1 cellular context compared by ENCODE assay signal in the genomic region with DNA sequence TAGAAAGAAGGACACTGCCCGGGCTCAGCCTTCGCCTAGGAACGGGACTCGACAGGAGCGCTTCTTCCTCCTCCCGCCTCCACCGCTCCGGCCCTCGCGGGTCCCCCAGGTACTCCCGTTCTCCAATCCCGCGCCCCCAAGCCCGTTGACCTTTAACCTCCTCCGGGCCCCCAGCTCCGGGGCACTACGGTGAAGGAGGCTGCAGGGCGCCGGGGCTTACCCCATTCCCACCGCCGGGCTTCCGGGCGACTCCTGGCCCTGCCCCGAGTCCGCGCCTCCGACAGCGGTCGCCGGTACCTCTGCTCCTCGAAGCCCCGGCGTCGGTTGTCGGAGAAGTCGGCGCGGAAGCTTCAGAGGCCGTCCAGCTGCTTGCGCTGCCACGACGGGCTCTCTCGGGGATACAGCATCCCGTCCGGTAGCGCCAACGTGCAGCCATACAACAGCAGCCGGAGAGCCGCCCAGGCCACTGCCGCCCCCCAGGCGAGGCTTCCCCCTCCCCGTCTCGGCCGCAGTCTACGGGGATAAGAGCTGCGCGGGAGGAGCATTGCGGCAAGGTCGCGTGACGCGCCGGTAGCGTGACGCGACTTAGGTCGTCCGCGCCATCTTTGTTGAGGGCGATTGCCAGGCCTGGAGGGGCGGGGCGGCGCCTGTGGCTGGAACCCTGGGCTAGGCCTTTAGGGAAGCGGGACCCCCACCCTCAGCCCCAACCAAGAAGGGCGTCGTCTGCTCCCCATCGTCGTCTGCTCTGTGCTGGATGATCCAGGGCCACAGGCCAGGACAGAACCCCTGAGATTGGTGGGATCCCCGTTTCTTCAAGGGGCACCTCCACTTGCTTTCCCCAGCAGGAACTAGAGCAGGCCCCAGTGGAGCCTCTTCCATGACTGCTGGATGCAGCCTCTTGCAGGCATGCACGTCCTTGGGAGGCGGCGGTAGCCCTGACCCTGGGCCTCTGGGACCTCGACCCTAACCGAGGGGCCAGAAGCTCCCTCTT.
TF ChIP-seq lines count a peak whose summit lies in the region.

No MANE protein-coding gene starts in this region.

TF ChIP-seq in GM12878, 131 proteins besides CTCF, POLR2A, EP300 and RAD21 (continued from another document and continues in another):
- TF ChIP-seq, protein P1, sequence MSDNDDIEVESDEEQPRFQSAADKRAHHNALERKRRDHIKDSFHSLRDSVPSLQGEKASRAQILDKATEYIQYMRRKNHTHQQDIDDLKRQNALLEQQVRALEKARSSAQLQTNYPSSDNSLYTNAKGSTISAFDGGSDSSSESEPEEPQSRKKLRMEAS (IDR thresholded peaks at IDR 0.05; ENCODE audit: low read depth, low read length), result peak; percentile 14; the same call in 1 of the 2 replicates
- TF ChIP-seq SMAD1 (IDR thresholded peaks at IDR 0.05; ENCODE audit: low read depth, partially characterized antibody), result no peak
- TF ChIP-seq JUND (IDR thresholded peaks at IDR 0.05; ENCODE audit: low read depth, low read length), result no peak
- TF ChIP-seq NFIC (IDR thresholded peaks at IDR 0.05; ENCODE audit: low read depth, low read length), result no peak
- TF ChIP-seq, protein P2, sequence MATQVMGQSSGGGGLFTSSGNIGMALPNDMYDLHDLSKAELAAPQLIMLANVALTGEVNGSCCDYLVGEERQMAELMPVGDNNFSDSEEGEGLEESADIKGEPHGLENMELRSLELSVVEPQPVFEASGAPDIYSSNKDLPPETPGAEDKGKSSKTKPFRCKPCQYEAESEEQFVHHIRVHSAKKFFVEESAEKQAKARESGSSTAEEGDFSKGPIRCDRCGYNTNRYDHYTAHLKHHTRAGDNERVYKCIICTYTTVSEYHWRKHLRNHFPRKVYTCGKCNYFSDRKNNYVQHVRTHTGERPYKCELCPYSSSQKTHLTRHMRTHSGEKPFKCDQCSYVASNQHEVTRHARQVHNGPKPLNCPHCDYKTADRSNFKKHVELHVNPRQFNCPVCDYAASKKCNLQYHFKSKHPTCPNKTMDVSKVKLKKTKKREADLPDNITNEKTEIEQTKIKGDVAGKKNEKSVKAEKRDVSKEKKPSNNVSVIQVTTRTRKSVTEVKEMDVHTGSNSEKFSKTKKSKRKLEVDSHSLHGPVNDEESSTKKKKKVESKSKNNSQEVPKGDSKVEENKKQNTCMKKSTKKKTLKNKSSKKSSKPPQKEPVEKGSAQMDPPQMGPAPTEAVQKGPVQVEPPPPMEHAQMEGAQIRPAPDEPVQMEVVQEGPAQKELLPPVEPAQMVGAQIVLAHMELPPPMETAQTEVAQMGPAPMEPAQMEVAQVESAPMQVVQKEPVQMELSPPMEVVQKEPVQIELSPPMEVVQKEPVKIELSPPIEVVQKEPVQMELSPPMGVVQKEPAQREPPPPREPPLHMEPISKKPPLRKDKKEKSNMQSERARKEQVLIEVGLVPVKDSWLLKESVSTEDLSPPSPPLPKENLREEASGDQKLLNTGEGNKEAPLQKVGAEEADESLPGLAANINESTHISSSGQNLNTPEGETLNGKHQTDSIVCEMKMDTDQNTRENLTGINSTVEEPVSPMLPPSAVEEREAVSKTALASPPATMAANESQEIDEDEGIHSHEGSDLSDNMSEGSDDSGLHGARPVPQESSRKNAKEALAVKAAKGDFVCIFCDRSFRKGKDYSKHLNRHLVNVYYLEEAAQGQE (IDR thresholded peaks at IDR 0.05; ENCODE audit: low read depth, low read length), result no peak
- TF ChIP-seq, protein P3, sequence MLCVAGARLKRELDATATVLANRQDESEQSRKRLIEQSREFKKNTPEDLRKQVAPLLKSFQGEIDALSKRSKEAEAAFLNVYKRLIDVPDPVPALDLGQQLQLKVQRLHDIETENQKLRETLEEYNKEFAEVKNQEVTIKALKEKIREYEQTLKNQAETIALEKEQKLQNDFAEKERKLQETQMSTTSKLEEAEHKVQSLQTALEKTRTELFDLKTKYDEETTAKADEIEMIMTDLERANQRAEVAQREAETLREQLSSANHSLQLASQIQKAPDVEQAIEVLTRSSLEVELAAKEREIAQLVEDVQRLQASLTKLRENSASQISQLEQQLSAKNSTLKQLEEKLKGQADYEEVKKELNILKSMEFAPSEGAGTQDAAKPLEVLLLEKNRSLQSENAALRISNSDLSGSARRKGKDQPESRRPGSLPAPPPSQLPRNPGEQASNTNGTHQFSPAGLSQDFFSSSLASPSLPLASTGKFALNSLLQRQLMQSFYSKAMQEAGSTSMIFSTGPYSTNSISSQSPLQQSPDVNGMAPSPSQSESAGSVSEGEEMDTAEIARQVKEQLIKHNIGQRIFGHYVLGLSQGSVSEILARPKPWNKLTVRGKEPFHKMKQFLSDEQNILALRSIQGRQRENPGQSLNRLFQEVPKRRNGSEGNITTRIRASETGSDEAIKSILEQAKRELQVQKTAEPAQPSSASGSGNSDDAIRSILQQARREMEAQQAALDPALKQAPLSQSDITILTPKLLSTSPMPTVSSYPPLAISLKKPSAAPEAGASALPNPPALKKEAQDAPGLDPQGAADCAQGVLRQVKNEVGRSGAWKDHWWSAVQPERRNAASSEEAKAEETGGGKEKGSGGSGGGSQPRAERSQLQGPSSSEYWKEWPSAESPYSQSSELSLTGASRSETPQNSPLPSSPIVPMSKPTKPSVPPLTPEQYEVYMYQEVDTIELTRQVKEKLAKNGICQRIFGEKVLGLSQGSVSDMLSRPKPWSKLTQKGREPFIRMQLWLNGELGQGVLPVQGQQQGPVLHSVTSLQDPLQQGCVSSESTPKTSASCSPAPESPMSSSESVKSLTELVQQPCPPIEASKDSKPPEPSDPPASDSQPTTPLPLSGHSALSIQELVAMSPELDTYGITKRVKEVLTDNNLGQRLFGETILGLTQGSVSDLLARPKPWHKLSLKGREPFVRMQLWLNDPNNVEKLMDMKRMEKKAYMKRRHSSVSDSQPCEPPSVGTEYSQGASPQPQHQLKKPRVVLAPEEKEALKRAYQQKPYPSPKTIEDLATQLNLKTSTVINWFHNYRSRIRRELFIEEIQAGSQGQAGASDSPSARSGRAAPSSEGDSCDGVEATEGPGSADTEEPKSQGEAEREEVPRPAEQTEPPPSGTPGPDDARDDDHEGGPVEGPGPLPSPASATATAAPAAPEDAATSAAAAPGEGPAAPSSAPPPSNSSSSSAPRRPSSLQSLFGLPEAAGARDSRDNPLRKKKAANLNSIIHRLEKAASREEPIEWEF (IDR thresholded peaks at IDR 0.05; ENCODE audit: insufficient replicate concordance, low read depth, low read length), result no peak
- no peak for TF ChIP-seq TCF7 (IDR thresholded peaks at IDR 0.05; ENCODE audit: borderline replicate concordance)
- TF ChIP-seq ATF7 (IDR thresholded peaks at IDR 0.05; ENCODE audit: low read depth), result no peak; the same call in 1 of the 2 replicates
- no peak for TF ChIP-seq EZH2 (IDR thresholded peaks at IDR 0.05; ENCODE audit: borderline replicate concordance, control insufficient read depth, low read depth, low read length)
- TF ChIP-seq NRF1 (conservative IDR thresholded peaks at IDR 0.05; ENCODE audit: low read depth, low read length), result peak; percentile 48
- TF ChIP-seq SMARCA5 (IDR thresholded peaks at IDR 0.05), result peak; percentile 77; the same call in 1 of the 2 replicates
- no peak for TF ChIP-seq CBX3 (IDR thresholded peaks at IDR 0.05; ENCODE audit: borderline replicate concordance, low read depth)
- no peak for TF ChIP-seq FOXK2 (IDR thresholded peaks at IDR 0.05)
- peak; percentile 85; the same call in 2 of the 3 replicates for TF ChIP-seq POU2F2 (IDR thresholded peaks at IDR 0.05; ENCODE audit: borderline replicate concordance, low read depth, low read length)
- no peak for TF ChIP-seq SREBF2 (IDR thresholded peaks at IDR 0.05; ENCODE audit: low read length)
- no peak; the same call in 1 of the 2 replicates for TF ChIP-seq PML (IDR thresholded peaks at IDR 0.05; ENCODE audit: low read length)
- peak; percentile 67 for TF ChIP-seq IRF4 (IDR thresholded peaks at IDR 0.05; ENCODE audit: low read depth, low read length)
- TF ChIP-seq CHD4 (IDR thresholded peaks at IDR 0.05), result no peak
- peak; percentile 88 for TF ChIP-seq SIX5 (IDR thresholded peaks at IDR 0.05; ENCODE audit: low read depth, low read length, severe bottlenecking)
- TF ChIP-seq SUZ12 (IDR thresholded peaks at IDR 0.05; ENCODE audit: unreplicated experiment), result no peak
- peak; percentile 99 for TF ChIP-seq BHLHE40 (IDR thresholded peaks at IDR 0.05; ENCODE audit: borderline replicate concordance in 1 of 2, low read depth in 2 of 2, low read length in 1 of 2)
- TF ChIP-seq SREBF1 (IDR thresholded peaks at IDR 0.05; ENCODE audit: low read length), result peak; percentile 34; the same call in 1 of the 2 replicates
- peak; percentile 93 for TF ChIP-seq HCFC1 (IDR thresholded peaks at IDR 0.05; ENCODE audit: low read length)
- TF ChIP-seq RAD51 (IDR thresholded peaks at IDR 0.05), result peak; percentile 93
- TF ChIP-seq ASH2L (IDR thresholded peaks at IDR 0.05; ENCODE audit: borderline replicate concordance, low read depth), result peak; percentile 89; the same call in 1 of the 2 replicates
- TF ChIP-seq, protein P4, sequence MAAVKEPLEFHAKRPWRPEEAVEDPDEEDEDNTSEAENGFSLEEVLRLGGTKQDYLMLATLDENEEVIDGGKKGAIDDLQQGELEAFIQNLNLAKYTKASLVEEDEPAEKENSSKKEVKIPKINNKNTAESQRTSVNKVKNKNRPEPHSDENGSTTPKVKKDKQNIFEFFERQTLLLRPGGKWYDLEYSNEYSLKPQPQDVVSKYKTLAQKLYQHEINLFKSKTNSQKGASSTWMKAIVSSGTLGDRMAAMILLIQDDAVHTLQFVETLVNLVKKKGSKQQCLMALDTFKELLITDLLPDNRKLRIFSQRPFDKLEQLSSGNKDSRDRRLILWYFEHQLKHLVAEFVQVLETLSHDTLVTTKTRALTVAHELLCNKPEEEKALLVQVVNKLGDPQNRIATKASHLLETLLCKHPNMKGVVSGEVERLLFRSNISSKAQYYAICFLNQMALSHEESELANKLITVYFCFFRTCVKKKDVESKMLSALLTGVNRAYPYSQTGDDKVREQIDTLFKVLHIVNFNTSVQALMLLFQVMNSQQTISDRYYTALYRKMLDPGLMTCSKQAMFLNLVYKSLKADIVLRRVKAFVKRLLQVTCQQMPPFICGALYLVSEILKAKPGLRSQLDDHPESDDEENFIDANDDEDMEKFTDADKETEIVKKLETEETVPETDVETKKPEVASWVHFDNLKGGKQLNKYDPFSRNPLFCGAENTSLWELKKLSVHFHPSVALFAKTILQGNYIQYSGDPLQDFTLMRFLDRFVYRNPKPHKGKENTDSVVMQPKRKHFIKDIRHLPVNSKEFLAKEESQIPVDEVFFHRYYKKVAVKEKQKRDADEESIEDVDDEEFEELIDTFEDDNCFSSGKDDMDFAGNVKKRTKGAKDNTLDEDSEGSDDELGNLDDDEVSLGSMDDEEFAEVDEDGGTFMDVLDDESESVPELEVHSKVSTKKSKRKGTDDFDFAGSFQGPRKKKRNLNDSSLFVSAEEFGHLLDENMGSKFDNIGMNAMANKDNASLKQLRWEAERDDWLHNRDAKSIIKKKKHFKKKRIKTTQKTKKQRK (IDR thresholded peaks at IDR 0.05; ENCODE audit: low read depth, low read length), result no peak
- TF ChIP-seq, protein P5, sequence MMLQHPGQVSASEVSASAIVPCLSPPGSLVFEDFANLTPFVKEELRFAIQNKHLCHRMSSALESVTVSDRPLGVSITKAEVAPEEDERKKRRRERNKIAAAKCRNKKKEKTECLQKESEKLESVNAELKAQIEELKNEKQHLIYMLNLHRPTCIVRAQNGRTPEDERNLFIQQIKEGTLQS (IDR thresholded peaks at IDR 0.05; ENCODE audit: borderline replicate concordance, extremely low read depth, low read depth, low read length), result peak; percentile 77; the same call in 1 of the 2 replicates
- TF ChIP-seq YBX1 (IDR thresholded peaks at IDR 0.05), result no peak
- TF ChIP-seq, protein P6, sequence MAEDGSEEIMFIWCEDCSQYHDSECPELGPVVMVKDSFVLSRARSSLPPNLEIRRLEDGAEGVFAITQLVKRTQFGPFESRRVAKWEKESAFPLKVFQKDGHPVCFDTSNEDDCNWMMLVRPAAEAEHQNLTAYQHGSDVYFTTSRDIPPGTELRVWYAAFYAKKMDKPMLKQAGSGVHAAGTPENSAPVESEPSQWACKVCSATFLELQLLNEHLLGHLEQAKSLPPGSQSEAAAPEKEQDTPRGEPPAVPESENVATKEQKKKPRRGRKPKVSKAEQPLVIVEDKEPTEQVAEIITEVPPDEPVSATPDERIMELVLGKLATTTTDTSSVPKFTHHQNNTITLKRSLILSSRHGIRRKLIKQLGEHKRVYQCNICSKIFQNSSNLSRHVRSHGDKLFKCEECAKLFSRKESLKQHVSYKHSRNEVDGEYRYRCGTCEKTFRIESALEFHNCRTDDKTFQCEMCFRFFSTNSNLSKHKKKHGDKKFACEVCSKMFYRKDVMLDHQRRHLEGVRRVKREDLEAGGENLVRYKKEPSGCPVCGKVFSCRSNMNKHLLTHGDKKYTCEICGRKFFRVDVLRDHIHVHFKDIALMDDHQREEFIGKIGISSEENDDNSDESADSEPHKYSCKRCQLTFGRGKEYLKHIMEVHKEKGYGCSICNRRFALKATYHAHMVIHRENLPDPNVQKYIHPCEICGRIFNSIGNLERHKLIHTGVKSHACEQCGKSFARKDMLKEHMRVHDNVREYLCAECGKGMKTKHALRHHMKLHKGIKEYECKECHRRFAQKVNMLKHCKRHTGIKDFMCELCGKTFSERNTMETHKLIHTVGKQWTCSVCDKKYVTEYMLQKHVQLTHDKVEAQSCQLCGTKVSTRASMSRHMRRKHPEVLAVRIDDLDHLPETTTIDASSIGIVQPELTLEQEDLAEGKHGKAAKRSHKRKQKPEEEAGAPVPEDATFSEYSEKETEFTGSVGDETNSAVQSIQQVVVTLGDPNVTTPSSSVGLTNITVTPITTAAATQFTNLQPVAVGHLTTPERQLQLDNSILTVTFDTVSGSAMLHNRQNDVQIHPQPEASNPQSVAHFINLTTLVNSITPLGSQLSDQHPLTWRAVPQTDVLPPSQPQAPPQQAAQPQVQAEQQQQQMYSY (CRISPR knock-in tag; IDR thresholded peaks at IDR 0.05), result no peak
- TF ChIP-seq, protein P7, sequence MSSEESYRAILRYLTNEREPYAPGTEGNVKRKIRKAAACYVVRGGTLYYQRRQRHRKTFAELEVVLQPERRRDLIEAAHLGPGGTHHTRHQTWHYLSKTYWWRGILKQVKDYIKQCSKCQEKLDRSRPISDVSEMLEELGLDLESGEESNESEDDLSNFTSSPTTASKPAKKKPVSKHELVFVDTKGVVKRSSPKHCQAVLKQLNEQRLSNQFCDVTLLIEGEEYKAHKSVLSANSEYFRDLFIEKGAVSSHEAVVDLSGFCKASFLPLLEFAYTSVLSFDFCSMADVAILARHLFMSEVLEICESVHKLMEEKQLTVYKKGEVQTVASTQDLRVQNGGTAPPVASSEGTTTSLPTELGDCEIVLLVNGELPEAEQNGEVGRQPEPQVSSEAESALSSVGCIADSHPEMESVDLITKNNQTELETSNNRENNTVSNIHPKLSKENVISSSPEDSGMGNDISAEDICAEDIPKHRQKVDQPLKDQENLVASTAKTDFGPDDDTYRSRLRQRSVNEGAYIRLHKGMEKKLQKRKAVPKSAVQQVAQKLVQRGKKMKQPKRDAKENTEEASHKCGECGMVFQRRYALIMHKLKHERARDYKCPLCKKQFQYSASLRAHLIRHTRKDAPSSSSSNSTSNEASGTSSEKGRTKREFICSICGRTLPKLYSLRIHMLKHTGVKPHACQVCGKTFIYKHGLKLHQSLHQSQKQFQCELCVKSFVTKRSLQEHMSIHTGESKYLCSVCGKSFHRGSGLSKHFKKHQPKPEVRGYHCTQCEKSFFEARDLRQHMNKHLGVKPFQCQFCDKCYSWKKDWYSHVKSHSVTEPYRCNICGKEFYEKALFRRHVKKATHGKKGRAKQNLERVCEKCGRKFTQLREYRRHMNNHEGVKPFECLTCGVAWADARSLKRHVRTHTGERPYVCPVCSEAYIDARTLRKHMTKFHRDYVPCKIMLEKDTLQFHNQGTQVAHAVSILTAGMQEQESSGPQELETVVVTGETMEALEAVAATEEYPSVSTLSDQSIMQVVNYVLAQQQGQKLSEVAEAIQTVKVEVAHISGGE (CRISPR knock-in tag; IDR thresholded peaks at IDR 0.05), result no peak
- peak; percentile 100 for TF ChIP-seq YY1 (IDR thresholded peaks at IDR 0.05; ENCODE audit: low read depth, low read length)
- 0 out of 2 replicates have a peak, but pooled peaks have one; percentile 25 for TF ChIP-seq SPI1 (IDR thresholded peaks at IDR 0.05; ENCODE audit: borderline replicate concordance, insufficient read depth, low read depth, low read length)
- TF ChIP-seq SMC3 (IDR thresholded peaks at IDR 0.05; ENCODE audit: borderline replicate concordance, low read length), result peak; percentile 11; the same call in 1 of the 2 replicates
